1 cellular context compared by ENCODE assay signal in genomic region chr9:92748233-92748497, GRCh38.
TF ChIP-seq lines count a peak whose summit lies in the region.

No MANE protein-coding gene starts in this region.

TF ChIP-seq in SK-N-SH treated with all-trans-retinoic acid at 6 μM for 48 hours, 23 proteins besides CTCF, POLR2A, EP300 and RAD21 (continued from another document):
- TF ChIP-seq, protein P1, sequence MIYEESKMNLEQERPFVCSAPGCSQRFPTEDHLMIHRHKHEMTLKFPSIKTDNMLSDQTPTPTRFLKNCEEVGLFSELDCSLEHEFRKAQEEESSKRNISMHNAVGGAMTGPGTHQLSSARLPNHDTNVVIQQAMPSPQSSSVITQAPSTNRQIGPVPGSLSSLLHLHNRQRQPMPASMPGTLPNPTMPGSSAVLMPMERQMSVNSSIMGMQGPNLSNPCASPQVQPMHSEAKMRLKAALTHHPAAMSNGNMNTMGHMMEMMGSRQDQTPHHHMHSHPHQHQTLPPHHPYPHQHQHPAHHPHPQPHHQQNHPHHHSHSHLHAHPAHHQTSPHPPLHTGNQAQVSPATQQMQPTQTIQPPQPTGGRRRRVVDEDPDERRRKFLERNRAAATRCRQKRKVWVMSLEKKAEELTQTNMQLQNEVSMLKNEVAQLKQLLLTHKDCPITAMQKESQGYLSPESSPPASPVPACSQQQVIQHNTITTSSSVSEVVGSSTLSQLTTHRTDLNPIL (CRISPR knock-in tag; IDR thresholded peaks at IDR 0.05; ENCODE audit: low read depth): no peak
- TF ChIP-seq CSDC2 (CRISPR knock-in tag; IDR thresholded peaks at IDR 0.05) (no peak), OSR1 (CRISPR knock-in tag; IDR thresholded peaks at IDR 0.05) (no peak)
